In the genomic region with DNA sequence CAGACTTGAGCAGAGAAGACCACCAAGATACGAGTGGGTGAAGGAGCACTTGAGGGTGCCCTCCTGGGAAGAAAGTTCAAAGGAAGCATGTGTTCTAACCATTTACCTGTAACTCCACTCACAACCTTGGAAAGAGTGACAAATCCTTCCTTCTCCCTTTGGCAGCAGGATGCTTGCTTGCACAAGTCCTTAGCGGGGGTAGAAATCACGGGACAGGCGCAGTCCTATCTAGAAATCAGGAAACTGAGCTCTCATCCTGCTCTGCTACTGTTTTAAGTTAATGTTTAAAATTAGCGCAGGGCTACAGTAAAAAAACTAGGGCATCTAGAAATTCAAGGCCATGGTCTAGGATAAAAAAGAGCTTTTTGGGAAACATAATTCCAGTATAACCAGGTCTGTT, we compare ENCODE assay signal across 30 cellular contexts.
"Had no signal": no experiment of that assay in that cellular context is flagged by ENCODE, and none has a peak within 500 bp of the region (broad histone marks: within the 10 kb centered on the region; RNA-seq: fewer than 3 reads in every experiment).

No MANE protein-coding gene starts in this region.

- H3K4me1 ChIP-seq: SJCRH30 had no signal

- FAIRE-seq: RCC 7860 had no signal

- H3K36me3 ChIP-seq: brain microvascular endothelial cell, cardiac muscle cell, SJCRH30, WERI-Rb-1 had no signal

- H3K27ac ChIP-seq: brain microvascular endothelial cell, cardiac muscle cell, PC-9, SJCRH30, SK-N-MC, WERI-Rb-1 had no signal

- H3K4me2 ChIP-seq: PC-9 had no signal

- H3K4me3 ChIP-seq: cardiac muscle cell, PC-9, SJCRH30, SK-N-MC had no signal

- H2AFZ ChIP-seq: PC-9 had no signal

- DNase-seq: activated CD4-positive, alpha-beta memory T cell treated with anti-CD3 and anti-CD28 coated beads, Interleukin-2, amount 10 ng/mL, durations not matched to agents 7 days and 5 days; activated CD4-positive, alpha-beta T cell treated with anti-CD3 and anti-CD28 coated beads for 1 hour; activated CD4-positive, alpha-beta T cell treated with anti-CD3 and anti-CD28 coated beads for 48 hours; activated CD4-positive, CD25-positive, alpha-beta regulatory T cell; activated CD8-positive, alpha-beta memory T cell treated with anti-CD3 and anti-CD28 coated beads for 24 hours; activated CD8-positive, alpha-beta memory T cell treated with anti-CD3 and anti-CD28 coated beads, Interleukin-2, amount 10 ng/mL, durations not matched to agents 7 days and 5 days; activated CD8-positive, alpha-beta memory T cell treated with anti-CD3 and anti-CD28 coated beads, Interleukin-2, amount 50 U/mL, for 48 hours; activated effector memory CD4-positive, alpha-beta T cell treated with Interleukin-2 at 50 U/mL for 16 hours; activated naive CD4-positive, alpha-beta T cell treated with anti-CD3 and anti-CD28 coated beads, Interleukin-2, amount 10 ng/mL, durations not matched to agents 7 days and 5 days; activated naive CD8-positive, alpha-beta T cell treated with anti-CD3 and anti-CD28 coated beads, Interleukin-2, amount 50 U/mL, for 24 hours; activated T-cell treated with anti-CD3 and anti-CD28 coated beads, Interleukin-2, amount 50 U/mL, for 48 hours; anterior cingulate cortex; brain microvascular endothelial cell; Karpas-422; KBM-7; NCI-H1105; NCI-H1417 treated with DMSO at 0.1 percent for 48 hours; NCI-H187 treated with DMSO at 0.1 percent for 48 hours; NCI-H2081; NCI-H510A; NCI-H526; NCI-H748 treated with DMSO at 0.1 percent for 48 hours; PC-9; SHP77; SJCRH30; T1000; WERI-Rb-1 had no signal

- H3K9me3 ChIP-seq: SJCRH30 had no signal

- H3K27me3 ChIP-seq: brain microvascular endothelial cell, cardiac muscle cell, SJCRH30 had no signal

- ATAC-seq: activated CD8-positive, alpha-beta memory T cell treated with anti-CD3 and anti-CD28 coated beads, Interleukin-2, amount 10 ng/mL, durations not matched to agents 7 days and 5 days; activated naive CD8-positive, alpha-beta T cell treated with anti-CD3 and anti-CD28 coated beads, Interleukin-2, amount 50 U/mL, for 24 hours had no signal
